In the genomic region with DNA sequence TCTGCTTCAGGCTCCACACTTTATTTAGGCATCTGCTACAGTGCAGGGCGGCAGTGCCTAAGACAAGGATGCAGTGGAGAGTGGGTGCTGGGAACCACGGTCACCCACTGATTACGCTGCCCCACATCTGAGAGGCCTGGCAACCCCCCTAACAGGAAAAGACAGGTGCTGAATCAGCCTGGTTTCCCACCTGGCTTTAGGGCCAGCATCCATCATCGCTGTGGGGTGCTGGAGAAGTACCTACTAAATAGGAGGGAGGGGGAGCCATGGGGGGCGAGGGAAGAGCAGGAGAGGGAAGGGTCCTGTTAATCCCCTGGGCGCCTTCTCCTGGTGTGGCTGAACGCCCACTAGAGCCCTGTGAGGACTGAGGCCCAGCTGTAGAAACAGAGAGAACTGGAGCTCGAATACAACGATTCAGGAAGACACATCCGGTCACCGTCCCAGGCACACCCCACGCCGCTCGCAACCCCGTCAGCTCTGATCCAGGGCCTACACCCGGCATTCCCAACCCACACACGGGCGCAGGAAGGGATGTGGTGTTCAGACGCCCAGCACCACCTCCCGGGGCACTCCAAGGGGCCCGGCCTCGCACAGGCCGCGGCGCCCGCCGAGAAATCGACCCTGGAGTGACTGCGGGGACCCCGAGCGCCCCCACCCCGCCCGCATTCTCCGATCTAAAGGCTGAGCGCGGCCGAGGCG, we compare ENCODE assay signal across 8 cellular contexts. TPM values are rescaled to one million over a fixed set of nuclear protein-coding genes. Genes with fewer than 3 reads are reported as not detected.
DNase-seq lines count a peak whose midpoint lies in the region; ATAC-seq, FAIRE-seq and TF ChIP-seq lines count a peak whose summit lies in the region.

No MANE protein-coding gene starts in this region.

- FAIRE-seq in bronchial epithelial cell (lab: Jason Lieb, UNC), result no peak

- H3K36me3 ChIP-seq in bronchial epithelial cell (ENCODE audit: control insufficient read depth, insufficient read depth, low read length), result peaks cover 17% of the 10 kb centered on the region

- peak; percentile 9 for DNase-seq in DMS153 treated with DMSO at 0.1 percent for 48 hours (lab: John Stamatoyannopoulos, UW; ENCODE audit: unreplicated experiment)
- DNase-seq in HL-60 (ENCODE audit: low read depth in 1 of 2, low spot score in 1 of 2), result peak; percentile 22 to 23
- DNase-seq in SW480 (ENCODE audit: low spot score), result peak; percentile 69
- peak; percentile 28 for DNase-seq in bronchial epithelial cell (ENCODE audit: low read depth)
- DNase-seq in kidney glomerular epithelial cell (lab: John Stamatoyannopoulos, UW), result peak; percentile 63
- peak; percentile 48 to 55 for DNase-seq in stimulated activated CD4-positive, alpha-beta T cell treated with anti-CD3 and anti-CD28 coated beads, Interleukin-2, amount 100 ng/mL, for 24 hours
- DNase-seq in NCI-H774 (lab: John Stamatoyannopoulos, UW), result no peak

- H3K27ac ChIP-seq in HL-60 (replicated peaks), result peak overlapping the region; percentile 75

- TF ChIP-seq CTCF in HL-60 (IDR thresholded peaks at IDR 0.05; ENCODE audit: insufficient read depth, low read length) (no peak), bronchial epithelial cell (IDR thresholded peaks at IDR 0.05; ENCODE audit: insufficient read depth, low read length, severe bottlenecking) (no peak)

- ATAC-seq in GM21381 (IDR thresholded peaks at IDR 0.05; ENCODE audit: unreplicated experiment), result peak; percentile 22

- H3K27me3 ChIP-seq in HL-60 (ENCODE audit: insufficient read depth, poor library complexity, severe bottlenecking) (no peaks in the 10 kb centered on the region), bronchial epithelial cell (ENCODE audit: control insufficient read depth, insufficient read depth, low read length) (no peaks in the 10 kb centered on the region)

- H3K4me3 ChIP-seq in HL-60 (replicated peaks; ENCODE audit: insufficient read depth, low read length), result peak overlapping the region; percentile 62
- H3K4me3 ChIP-seq in bronchial epithelial cell (ENCODE audit: low read depth, low read length), result peak overlapping the region; percentile 67

RNA-seq across cellular contexts. Expression of a gene that starts 0.6 kb away (rescaled TPM):
- 102 and 105 TPM in 2 replicates for total RNA-seq in bronchial epithelial cell
